In the genomic region with DNA sequence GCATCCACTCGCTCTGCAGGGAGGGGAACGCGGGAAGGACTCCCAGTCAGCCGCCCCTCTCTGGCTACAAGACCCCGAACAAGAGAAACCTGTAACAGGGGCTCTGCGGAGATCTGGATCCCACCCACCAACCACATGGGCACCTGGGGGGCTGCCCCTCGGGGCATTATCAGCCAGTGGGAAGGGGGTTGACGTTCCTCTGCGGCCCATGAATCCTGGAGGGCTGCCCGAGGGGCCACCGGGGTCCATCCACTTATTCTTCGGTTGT, we compare ENCODE assay signal across 8 cellular contexts.
DNase-seq lines count a peak whose midpoint lies in the region; ATAC-seq lines count a peak whose summit lies in the region.

No MANE protein-coding gene starts in this region.

- no peak for DNase-seq in stimulated activated naive CD8-positive, alpha-beta T cell treated with anti-CD3 and anti-CD28 coated beads, Interleukin-15, Interleukin-2, amounts not matched to agents 100 U/mL and 50 U/mL, for 24 hours
- DNase-seq in caudate nucleus (lab: John Stamatoyannopoulos, UW) (no peak), AG08396 (ENCODE audit: low spot score) (no peak), NCI-H1436 (lab: John Stamatoyannopoulos, UW) (no peak)

- peaks cover 60% of the 10 kb centered on the region for H3K4me1 Mint-ChIP-seq in stimulated activated naive CD8-positive, alpha-beta T cell treated with anti-CD3 and anti-CD28 coated beads, Interleukin-15, Interleukin-2, amounts not matched to agents 100 ng/mL and 50 ng/mL, for 24 hours (ENCODE audit: low read depth)

- peak overlapping the region; percentile 60 to 76 for H3K9ac ChIP-seq in mucosa of rectum (ENCODE audit: low read depth in 1 of 2, low read length in 2 of 2)

- no peaks in the 10 kb centered on the region for H3K27me3 ChIP-seq in mucosa of rectum (ENCODE audit: control insufficient read depth in 2 of 2, insufficient read depth in 2 of 2, low read length in 2 of 2)

- peaks cover 4 to 5% of the 10 kb centered on the region in 2 donors for H3K36me3 ChIP-seq in mucosa of rectum (ENCODE audit: control insufficient read depth in 2 of 2, insufficient read depth in 2 of 2, low read length in 2 of 2)

- no peak for ATAC-seq in stimulated activated naive CD8-positive, alpha-beta T cell treated with anti-CD3 and anti-CD28 coated beads, Interleukin-15, Interleukin-2, amounts not matched to agents 100 U/mL and 50 U/mL, for 24 hours
- no peak for ATAC-seq in GM21737 (IDR thresholded peaks at IDR 0.05; ENCODE audit: unreplicated experiment)
- no peak for ATAC-seq in HG03354 (IDR thresholded peaks at IDR 0.05; ENCODE audit: poor library complexity, severe bottlenecking, unreplicated experiment)

- peak overlapping the region; percentile 83 to 99 for H3K4me3 ChIP-seq in mucosa of rectum (ENCODE audit: low read length in 2 of 2)

- H3K27ac Mint-ChIP-seq in stimulated activated naive CD8-positive, alpha-beta T cell treated with anti-CD3 and anti-CD28 coated beads, Interleukin-15, Interleukin-2, amounts not matched to agents 100 ng/mL and 50 ng/mL, for 24 hours = no peak overlapping the region

- no peaks in the 10 kb centered on the region for H3K9me3 ChIP-seq in mucosa of rectum (ENCODE audit: control insufficient read depth in 2 of 2, low read length in 2 of 2)

- H3K9me3 Mint-ChIP-seq in stimulated activated naive CD8-positive, alpha-beta T cell treated with anti-CD3 and anti-CD28 coated beads, Interleukin-15, Interleukin-2, amounts not matched to agents 100 ng/mL and 50 ng/mL, for 24 hours = no peaks in the 10 kb centered on the region

- peaks cover 49 to 56% of the 10 kb centered on the region in 2 donors for H3K4me1 ChIP-seq in mucosa of rectum (ENCODE audit: control insufficient read depth in 2 of 2, insufficient read depth in 2 of 2, low read length in 2 of 2)

- H3K27ac ChIP-seq in caudate nucleus (ENCODE audit: low read depth, low read length) (peak overlapping the region; percentile 73), mucosa of rectum (ENCODE audit: low read depth in 2 of 2, low read length in 2 of 2) (peak overlapping the region; percentile 84 to 89)

- peak overlapping the region; percentile 69 for H3K4me3 Mint-ChIP-seq in stimulated activated naive CD8-positive, alpha-beta T cell treated with anti-CD3 and anti-CD28 coated beads, Interleukin-15, Interleukin-2, amounts not matched to agents 100 ng/mL and 50 ng/mL, for 24 hours

- H3K27me3 Mint-ChIP-seq in stimulated activated naive CD8-positive, alpha-beta T cell treated with anti-CD3 and anti-CD28 coated beads, Interleukin-15, Interleukin-2, amounts not matched to agents 100 ng/mL and 50 ng/mL, for 24 hours = peaks cover 40% of the 10 kb centered on the region

- H3K36me3 Mint-ChIP-seq in stimulated activated naive CD8-positive, alpha-beta T cell treated with anti-CD3 and anti-CD28 coated beads, Interleukin-15, Interleukin-2, amounts not matched to agents 100 ng/mL and 50 ng/mL, for 24 hours (ENCODE audit: low read depth) = peaks cover 15% of the 10 kb centered on the region
